Comparison of ENCODE assay signal across 10 cellular contexts in genomic region chr9:36993933-36994764, GRCh38. TPM values are rescaled to one million over a fixed set of nuclear protein-coding genes. Genes with fewer than 3 reads are reported as not detected.
DNase-seq lines count a peak whose midpoint lies in the region; ATAC-seq and TF ChIP-seq lines count a peak whose summit lies in the region.
"Had no signal": no experiment of that assay in that cellular context is flagged by ENCODE, and none has a peak within 500 bp of the region (broad histone marks: within the 10 kb centered on the region; RNA-seq: fewer than 3 reads in every experiment).

No MANE protein-coding gene starts in this region.

- H3K4me2 ChIP-seq in neuronal stem cell (ENCODE audit: insufficient read depth, low read length, poor library complexity, severe bottlenecking) (no peak overlapping the region), GM23338 (no peak overlapping the region)

- H3K27ac ChIP-seq in neuronal stem cell (replicated peaks; ENCODE audit: low read length) (no peak overlapping the region), GM23338 (ENCODE audit: low read depth) (no peak overlapping the region)
- H3K27ac ChIP-seq: heart left ventricle had no signal

- H3K36me3 ChIP-seq in neuronal stem cell (replicated peaks in 1 of 2; ENCODE audit: control insufficient read depth in 2 of 2, insufficient read depth in 2 of 2, low read length in 2 of 2) (peaks cover 0 to 65% of the 10 kb centered on the region in 2 donors), GM23338 (ENCODE audit: insufficient read depth) (no peaks in the 10 kb centered on the region; the same call in 1 of the 2 replicates)
- H3K36me3 ChIP-seq: heart left ventricle had no signal

- H3K14ac ChIP-seq in neuronal stem cell (ENCODE audit: low read length): no peak overlapping the region

- H3K4me1 ChIP-seq in neuronal stem cell (ENCODE audit: control insufficient read depth in 2 of 2, insufficient read depth in 1 of 2, low read depth in 1 of 2, low read length in 2 of 2): peaks cover 11 to 19% of the 10 kb centered on the region in 2 donors
- H3K4me1 ChIP-seq in GM23338 (ENCODE audit: insufficient read depth): peaks cover 14% of the 10 kb centered on the region; the same call in 1 of the 2 replicates

- WGBS in neuronal stem cell (ENCODE audit: extremely low coverage in 2 of 2, insufficient read length in 2 of 2, insufficient replicate concordance in 1 of 2), 2 donors: no CpG with 5 or more reads among the region's 19 CpGs

- H3K9me3 ChIP-seq in neuronal stem cell (replicated peaks in 1 of 2; ENCODE audit: control insufficient read depth in 2 of 2, insufficient read depth in 1 of 2, low read depth in 1 of 2, low read length in 2 of 2): peaks cover 5 to 8% of the 10 kb centered on the region in 2 donors

- ATAC-seq in GM18867 (IDR thresholded peaks at IDR 0.05; ENCODE audit: unreplicated experiment) (peak; percentile 44), GM21619 (IDR thresholded peaks at IDR 0.05; ENCODE audit: unreplicated experiment) (peak; percentile 62), HG03354 (IDR thresholded peaks at IDR 0.05; ENCODE audit: poor library complexity, severe bottlenecking, unreplicated experiment) (peak; percentile 63), GM23338 (no peak)
- ATAC-seq: heart left ventricle had no signal

- H3K9me2 ChIP-seq in GM23338 (ENCODE audit: insufficient read depth): no peaks in the 10 kb centered on the region

- TF ChIP-seq CTCF in GM23338 (conservative IDR thresholded peaks at IDR 0.05; ENCODE audit: low read depth in 2 of 2): no peak

- no peak for DNase-seq in neuronal stem cell (ENCODE audit: low spot score)
- no peak for DNase-seq in AG08395 (ENCODE audit: low spot score)
- no peak for DNase-seq in activated naive CD4-positive, alpha-beta T cell treated with Interleukin-2 at 50 U/mL for 16 hours
- DNase-seq in SKM-1 treated with dmso at 0.1 percent for 144 hours (lab: John Stamatoyannopoulos, UW; ENCODE audit: unreplicated experiment): no peak
- DNase-seq in GM23338 (ENCODE audit: low spot score): no peak
- DNase-seq: heart left ventricle had no signal

- H2BK12ac ChIP-seq in neuronal stem cell (ENCODE audit: low read length): peak overlapping the region; percentile 77

- H3F3A ChIP-seq in GM23338 (replicated peaks; ENCODE audit: low read depth): no peaks in the 10 kb centered on the region

- no peak overlapping the region for H2BK15ac ChIP-seq in neuronal stem cell (ENCODE audit: low read length)

- H3K23ac ChIP-seq in neuronal stem cell (ENCODE audit: low read depth, low read length, poor library complexity): no peak overlapping the region

- peaks cover 13% of the 10 kb centered on the region for H3K4me1 Mint-ChIP-seq in GM23338

- H2AK5ac ChIP-seq in neuronal stem cell (ENCODE audit: low read depth, low read length): peak overlapping the region; percentile 80

- H4K20me1 ChIP-seq in GM23338 (replicated peaks; ENCODE audit: insufficient read depth): no peaks in the 10 kb centered on the region

- no peak overlapping the region for H3K9ac ChIP-seq in neuronal stem cell (ENCODE audit: low read depth, low read length, poor library complexity)

- H3K27me3 ChIP-seq in neuronal stem cell (ENCODE audit: control insufficient read depth in 3 of 3, insufficient read depth in 3 of 3, low read depth in 1 of 3, low read length in 3 of 3) (peaks cover 0 to 13% (median 0%) of the 10 kb centered on the region in 3 experiments), GM23338 (ENCODE audit: insufficient read depth) (peaks cover 55% of the 10 kb centered on the region)

- no peak overlapping the region for H2BK5ac ChIP-seq in neuronal stem cell (ENCODE audit: low read length)

- no peaks in the 10 kb centered on the region for H3K36me3 Mint-ChIP-seq in GM23338 (ENCODE audit: low read depth)

- H2AFZ ChIP-seq in neuronal stem cell (ENCODE audit: low read length) (no peak overlapping the region), GM23338 (no peak overlapping the region)

- peak overlapping the region in 1 of 2 donors; percentile 31 for H3K4me3 ChIP-seq in neuronal stem cell (ENCODE audit: low read length in 2 of 2)
- H3K4me3 ChIP-seq in GM23338: no peak overlapping the region
- H3K4me3 ChIP-seq: heart left ventricle had no signal

- H3K4ac ChIP-seq in neuronal stem cell (ENCODE audit: low read length): no peak overlapping the region

- H4K91ac ChIP-seq in neuronal stem cell (ENCODE audit: low read depth, low read length, poor library complexity): peak overlapping the region; percentile 20

- H4K8ac ChIP-seq in neuronal stem cell (ENCODE audit: low read depth, low read length): no peak overlapping the region

- no peaks in the 10 kb centered on the region for H3K79me1 ChIP-seq in neuronal stem cell (ENCODE audit: low read depth, low read length)

- H3K9me3 Mint-ChIP-seq in GM23338: no peaks in the 10 kb centered on the region

- no peak overlapping the region for H3K4me3 Mint-ChIP-seq in GM23338

- H3K27ac Mint-ChIP-seq in GM23338: no peak overlapping the region; the same call in 1 of the 2 replicates

- H3K79me2 ChIP-seq in GM23338 (replicated peaks; ENCODE audit: insufficient read depth): no peaks in the 10 kb centered on the region

- H3K18ac ChIP-seq in neuronal stem cell (ENCODE audit: low read length): no peak overlapping the region

- H3K27me3 Mint-ChIP-seq in GM23338 (ENCODE audit: insufficient read depth, low read depth, poor library complexity): peaks cover 26% of the 10 kb centered on the region

- no peak overlapping the region for H2BK120ac ChIP-seq in neuronal stem cell (ENCODE audit: low read depth, low read length)

TF ChIP-seq in GM23338, 12 proteins besides CTCF, POLR2A, EP300 and RAD21 (continues in another document):
- TF ChIP-seq STAT1 (IDR thresholded peaks at IDR 0.05; ENCODE audit: unreplicated experiment) (no peak), REST (IDR thresholded peaks at IDR 0.05; ENCODE audit: unreplicated experiment) (no peak), EZH2 (IDR thresholded peaks at IDR 0.05; ENCODE audit: low read depth, unreplicated experiment) (no peak)

RNA-seq across cellular contexts. Expression of gene PAX5, which starts 39.9 kb away (rescaled TPM):
- not detected for polyA plus RNA-seq in neuronal stem cell (2013, experiment 1 of 2)
- polyA plus RNA-seq in neuronal stem cell (2013, experiment 2 of 2): under 0.01 TPM
- 0.17 and 0.27 TPM in 2 replicates for total RNA-seq in GM23338 (2014; rRNA removed; shearing (Covaris generic))
- 0.30 and 0.60 TPM in 2 replicates for polyA plus RNA-seq in GM23338 (2016; fragmentation: Nextera tagmentation; extraction: Ambion mirVana)
- total RNA-seq: G401 had no signal
